ENCODE assay signal across 22 cellular contexts in genomic region chr10:63672491-63672890, GRCh38.
DNase-seq lines count a peak whose midpoint lies in the region; ATAC-seq and TF ChIP-seq lines count a peak whose summit lies in the region.
"Had no signal": no experiment of that assay in that cellular context is flagged by ENCODE, and none has a peak within 500 bp of the region (broad histone marks: within the 10 kb centered on the region; RNA-seq: fewer than 3 reads in every experiment).

No MANE protein-coding gene starts in this region.

- DNase-seq in SK-N-SH = no peak
- no peak for DNase-seq in RWPE1 (ENCODE audit: low spot score)
- DNase-seq in gastrocnemius medialis = no peak
- DNase-seq in stimulated activated CD4-positive, alpha-beta T cell treated with anti-CD3 and anti-CD28 coated beads, Interleukin-4, amount 100 ng/mL, for 1 hour = no peak
- DNase-seq in NCI-H2196 (lab: John Stamatoyannopoulos, UW; ENCODE audit: unreplicated experiment) = no peak
- DNase-seq: 8988T; activated CD4-positive, CD25-positive, alpha-beta regulatory T cell; activated CD8-positive, alpha-beta T cell treated with anti-CD3 and anti-CD28 coated beads for 36 hours; activated T-cell treated with anti-CD3 and anti-CD28 coated beads, Interleukin-2, amount 50 U/mL, for 72 hours; foreskin fibroblast; GM23248; left lung; NCI-H2107; nucleus accumbens; OCI-M1; stimulated activated CD4-positive, alpha-beta T cell treated with anti-CD3 and anti-CD28 coated beads, Interleukin-1b, Interleukin-23, amount 100 ng/mL, for 48 hours; stimulated activated naive CD4-positive, alpha-beta T cell treated with Interleukin-2 at 50 U/mL for 16 hours had no signal

- 0 out of 2 replicates have a peak overlapping the region, but pooled peaks have one; percentile 9 for H3K4me2 ChIP-seq in SK-N-SH

- no peak for ATAC-seq in SK-N-SH treated with all-trans-retinoic acid at 6 μM for 48 hours
- no peak for ATAC-seq in gastroesophageal sphincter
- no peak for ATAC-seq in gastrocnemius medialis
- ATAC-seq in GM18909 (IDR thresholded peaks at IDR 0.05; ENCODE audit: poor library complexity, unreplicated experiment) = no peak
- ATAC-seq: activated CD8-positive, alpha-beta T cell treated with anti-CD3 and anti-CD28 coated beads for 36 hours; activated naive CD4-positive, alpha-beta T cell treated with anti-CD3 and anti-CD28 coated beads, Interleukin-2, amount 50 U/mL, for 72 hours; activated T-cell treated with anti-CD3 and anti-CD28 coated beads, Interleukin-2, amount 50 U/mL, for 72 hours; left lung had no signal

- H4K20me1 ChIP-seq in SK-N-SH (ENCODE audit: insufficient read depth) = no peaks in the 10 kb centered on the region

- no peak for TF ChIP-seq EP300 in SK-N-SH (IDR thresholded peaks at IDR 0.05; ENCODE audit: borderline replicate concordance in 1 of 2, low read depth in 1 of 2, low read length in 1 of 2)
- no peak for TF ChIP-seq EP300 in gastroesophageal sphincter (IDR thresholded peaks at IDR 0.05)

- H2AFZ ChIP-seq in SK-N-SH (ENCODE audit: low read depth) = no peak overlapping the region
- H2AFZ ChIP-seq: GM23248 had no signal

- TF ChIP-seq CTCF in SK-N-SH (IDR thresholded peaks at IDR 0.05) (no peak), RWPE1 (conservative IDR thresholded peaks at IDR 0.05; ENCODE audit: low read depth) (no peak), gastroesophageal sphincter (IDR thresholded peaks at IDR 0.05) (no peak), gastrocnemius medialis (IDR thresholded peaks at IDR 0.05 in 4 of 5, conservative IDR thresholded peaks at IDR 0.05 in 1 of 5) (no peak)

- WGBS in SK-N-SH (ENCODE audit: low lambda C conversion rate) = 91% methylated on average over 3 of the region's 3 CpGs
- WGBS in gastroesophageal sphincter (ENCODE audit: low coverage in 1 of 2), 2 donors = 73 to 80% methylated on average over 1 to 3 of the region's 3 CpGs

- POLR2A ChIA-PET in SK-N-SH (lab: Yijun Ruan, JAX) (no interaction called here), RWPE1 (lab: Yijun Ruan, JAX; ENCODE audit: low non-redundant PET) (no interaction called here)

- H3K4me3 ChIP-seq in SK-N-SH (ENCODE audit: low read depth in 2 of 2, low read length in 1 of 2) (no peak overlapping the region), gastroesophageal sphincter (no peak overlapping the region), gastrocnemius medialis (no peak overlapping the region)
- H3K4me3 ChIP-seq: coronary artery, GM23248, left lung had no signal

- no peaks in the 10 kb centered on the region for H3K79me2 ChIP-seq in SK-N-SH (ENCODE audit: insufficient read depth)

- H3K27ac ChIP-seq in SK-N-SH (ENCODE audit: low read depth in 2 of 2, low read length in 1 of 2) (peak overlapping the region; percentile 75 to 94; a peak in 3 of 4 replicates), RWPE1 (peak overlapping the region; percentile 71), gastroesophageal sphincter (peak overlapping the region in 3 of 4 donors; percentile 40 to 67 (median 59)), gastrocnemius medialis (peak overlapping the region; percentile 54 to 76 (median 68))
- H3K27ac ChIP-seq: GM23248 had no signal

- no peaks in the 10 kb centered on the region for H3K36me3 ChIP-seq in SK-N-SH (replicated peaks in 1 of 2; ENCODE audit: control insufficient read depth in 1 of 2, insufficient read depth in 2 of 2, low read length in 1 of 2)
- H3K36me3 ChIP-seq in gastroesophageal sphincter = no peaks in the 10 kb centered on the region
- H3K36me3 ChIP-seq in gastrocnemius medialis = no peaks in the 10 kb centered on the region
- H3K36me3 ChIP-seq: left lung had no signal

- peaks cover 31 to 38% of the 10 kb centered on the region in 2 experiments for H3K4me1 ChIP-seq in SK-N-SH (ENCODE audit: control insufficient read depth in 1 of 2, insufficient read depth in 2 of 2, low read depth in 1 of 2, low read length in 1 of 2)
- peaks cover 8 to 46% (median 19%) of the 10 kb centered on the region in 3 donors for H3K4me1 ChIP-seq in gastroesophageal sphincter
- peaks cover 18 to 29% of the 10 kb centered on the region in 2 donors for H3K4me1 ChIP-seq in gastrocnemius medialis

- CTCF ChIA-PET in SK-N-SH (lab: Yijun Ruan, JAX) (interaction anchor here (1.7 to 4.0 kb wide), 3 partner anchors 17 to 506 kb away, joined by 4 to 29 read pairs (median 7); no protein-coding TSS in a partner anchor), RWPE1 (lab: Yijun Ruan, JAX) (no interaction called here)

- no peaks in the 10 kb centered on the region for H3K9me2 ChIP-seq in SK-N-SH

- TF ChIP-seq POLR2A in gastroesophageal sphincter (IDR thresholded peaks at IDR 0.05) (no peak), gastrocnemius medialis (IDR thresholded peaks at IDR 0.05) (no peak)

- H3K9ac ChIP-seq in SK-N-SH = no peak overlapping the region
- H3K9ac ChIP-seq: GM23248 had no signal

- H3K9me3 ChIP-seq in SK-N-SH = no peaks in the 10 kb centered on the region
- no peaks in the 10 kb centered on the region for H3K9me3 ChIP-seq in gastroesophageal sphincter
- no peaks in the 10 kb centered on the region for H3K9me3 ChIP-seq in gastrocnemius medialis
- H3K9me3 ChIP-seq: left lung had no signal

- H3F3A ChIP-seq in SK-N-SH (replicated peaks; ENCODE audit: insufficient read depth) = peaks cover 8% of the 10 kb centered on the region

- in situ Hi-C loops in gastrocnemius medialis (cut with MboI; ENCODE audit: low sequenced_read_pairs in 4 of 4) = no loop called here

- no peaks in the 10 kb centered on the region for H3K27me3 ChIP-seq in SK-N-SH (ENCODE audit: insufficient read depth)
- H3K27me3 ChIP-seq in gastroesophageal sphincter = no peaks in the 10 kb centered on the region
- no peaks in the 10 kb centered on the region for H3K27me3 ChIP-seq in gastrocnemius medialis
- H3K27me3 ChIP-seq: left lung had no signal

- no peak for TF ChIP-seq RAD21 in SK-N-SH (IDR thresholded peaks at IDR 0.05; ENCODE audit: low read length)

- intact Hi-C loops in gastrocnemius medialis (cut with DNase I; ENCODE audit: low total_unique reads) = no loop called here

TF ChIP-seq in SK-N-SH, 30 proteins besides CTCF, POLR2A, EP300 and RAD21 (continues in another document):
- TF ChIP-seq CHD2 (IDR thresholded peaks at IDR 0.05; ENCODE audit: low read length, partially characterized antibody) = no peak
- TF ChIP-seq NRF1 (IDR thresholded peaks at IDR 0.05; ENCODE audit: low read depth, low read length) = no peak
- TF ChIP-seq TEAD4 (IDR thresholded peaks at IDR 0.05; ENCODE audit: borderline replicate concordance, insufficient read depth) = no peak
- no peak for TF ChIP-seq YY1 (IDR thresholded peaks at IDR 0.05; ENCODE audit: low read depth)
- no peak for TF ChIP-seq EZH2phosphoT487 (IDR thresholded peaks at IDR 0.05; ENCODE audit: borderline replicate concordance, low read depth)
- TF ChIP-seq USF2 (IDR thresholded peaks at IDR 0.05; ENCODE audit: borderline replicate concordance, low read depth, low read length) = no peak
- TF ChIP-seq FOXM1 (IDR thresholded peaks at IDR 0.05; ENCODE audit: low read depth) = no peak
- no peak for TF ChIP-seq MAX (IDR thresholded peaks at IDR 0.05; ENCODE audit: low read depth)
- TF ChIP-seq SIN3A (IDR thresholded peaks at IDR 0.05; ENCODE audit: borderline replicate concordance, low read depth, low read length) = no peak

TF ChIP-seq in SK-N-SH treated with all-trans-retinoic acid at 6 μM for 48 hours, 23 proteins besides CTCF, POLR2A, EP300 and RAD21:
- TF ChIP-seq ZNF565 (CRISPR knock-in tag; conservative IDR thresholded peaks at IDR 0.05; ENCODE audit: low read depth) (no peak), ZFP30 (CRISPR knock-in tag; IDR thresholded peaks at IDR 0.05) (no peak)
